29 cellular contexts compared by ENCODE assay signal in genomic region chr10:47156873-47157272, GRCh38.
"Had no signal": no experiment of that assay in that cellular context is flagged by ENCODE, and none has a peak within 500 bp of the region (broad histone marks: within the 10 kb centered on the region; RNA-seq: fewer than 3 reads in every experiment).

No MANE protein-coding gene starts in this region.

- H3K4me1 ChIP-seq: neural progenitor cell, pancreas, psoas muscle, right lobe of liver, testis, tibial artery, transverse colon, upper lobe of right lung had no signal

- H3K4me3 Mint-ChIP-seq: naive thymus-derived CD4-positive, alpha-beta T cell; natural killer cell; nephron; neural progenitor cell; stimulated activated effector memory CD8-positive, alpha-beta T cell treated with anti-CD3 and anti-CD28 coated beads, Interleukin-12 subunit alpha, Interleukin-12 subunit beta, amount 100 ng/mL, for 72 hours; stimulated activated naive B cell treated with anti-CD40 and anti-IgM and Interleukin-4, amounts not matched to agents 10 μg/mL and 1 μg/mL and 100 μg/mL, for 72 hours; stimulated activated naive CD8-positive, alpha-beta T cell treated with anti-CD3 and anti-CD28 coated beads, Interleukin-15, Interleukin-2, amounts not matched to agents 100 ng/mL and 50 ng/mL, for 24 hours; type B pancreatic cell had no signal

- H3K4me1 Mint-ChIP-seq: natural killer cell; nephron; stimulated activated effector memory CD8-positive, alpha-beta T cell treated with anti-CD3 and anti-CD28 coated beads, Interleukin-12 subunit alpha, Interleukin-12 subunit beta, amount 100 ng/mL, for 72 hours had no signal

- H3K36me3 ChIP-seq: neural progenitor cell, pancreas, right lobe of liver, sigmoid colon, stomach, suprapubic skin, tibial artery, transverse colon, upper lobe of right lung, uterus had no signal

- H3K4me3 ChIP-seq: neural progenitor cell, pancreas, psoas muscle, right lobe of liver, sigmoid colon, stomach, suprapubic skin, testis, tibial artery, transverse colon, upper lobe of right lung, uterus had no signal

- DNase-seq: naive thymus-derived CD4-positive, alpha-beta T cell; natural killer cell; occipital lobe; pancreas; posterior cingulate gyrus; psoas muscle; right cardiac atrium; right lobe of liver; sigmoid colon; small intestine; stimulated activated CD4-positive, alpha-beta T cell treated with anti-CD3 and anti-CD28 coated beads, Interleukin-15, amount 100 ng/mL, for 24 hours; stimulated activated CD4-positive, alpha-beta T cell treated with anti-CD3 and anti-CD28 coated beads, Interleukin-2, amount 100 ng/mL, for 24 hours; stimulated activated CD4-positive, alpha-beta T cell treated with anti-CD3 and anti-CD28 coated beads, Interleukin-2, amount 100 ng/mL, for 48 hours; stimulated activated CD4-positive, alpha-beta T cell treated with anti-CD3 and anti-CD28 coated beads, Interleukin-4, amount 100 ng/mL, for 24 hours; stimulated activated naive B cell treated with anti-CD40 and anti-IgM and Interleukin-4, amounts not matched to agents 10 μg/mL and 1 μg/mL and 100 μg/mL, for 72 hours; stimulated activated naive CD4-positive, alpha-beta T cell treated with Interleukin-2 at 50 U/mL for 16 hours; stomach; testis; tibial artery; transverse colon; upper lobe of right lung; uterus had no signal

- H3K9me3 ChIP-seq: pancreas, right lobe of liver, testis had no signal

- H3K27ac ChIP-seq: neural progenitor cell, pancreas, psoas muscle, right lobe of liver, sigmoid colon, stomach, suprapubic skin, testis, tibial artery, transverse colon, upper lobe of right lung, uterus had no signal

- ATAC-seq: naive thymus-derived CD4-positive, alpha-beta T cell; natural killer cell; pancreas; psoas muscle; right cardiac atrium; right lobe of liver; stimulated activated effector memory CD8-positive, alpha-beta T cell treated with anti-CD3 and anti-CD28 coated beads, Interleukin-12 subunit alpha, Interleukin-12 subunit beta, amount 100 ng/mL, for 72 hours; stimulated activated naive B cell treated with anti-CD40 and anti-IgM and Interleukin-4, amounts not matched to agents 10 μg/mL and 1 μg/mL and 100 μg/mL, for 72 hours; upper lobe of right lung had no signal

- H3K36me3 Mint-ChIP-seq: natural killer cell; neural progenitor cell; stimulated activated effector memory CD8-positive, alpha-beta T cell treated with anti-CD3 and anti-CD28 coated beads, Interleukin-12 subunit alpha, Interleukin-12 subunit beta, amount 100 ng/mL, for 72 hours; stimulated activated naive B cell treated with anti-CD40 and anti-IgM and Interleukin-4, amounts not matched to agents 10 μg/mL and 1 μg/mL and 100 μg/mL, for 72 hours; type B pancreatic cell had no signal

- H3K27me3 ChIP-seq: neural progenitor cell, pancreas, right lobe of liver, sigmoid colon, stomach, suprapubic skin, testis, tibial artery, transverse colon, upper lobe of right lung, uterus had no signal

- H3K27ac Mint-ChIP-seq: naive thymus-derived CD4-positive, alpha-beta T cell; natural killer cell; nephron; neural progenitor cell; progenitor cell of endocrine pancreas; stimulated activated effector memory CD8-positive, alpha-beta T cell treated with anti-CD3 and anti-CD28 coated beads, Interleukin-12 subunit alpha, Interleukin-12 subunit beta, amount 100 ng/mL, for 72 hours; stimulated activated naive B cell treated with anti-CD40 and anti-IgM and Interleukin-4, amounts not matched to agents 10 μg/mL and 1 μg/mL and 100 μg/mL, for 72 hours; stimulated activated naive CD8-positive, alpha-beta T cell treated with anti-CD3 and anti-CD28 coated beads, Interleukin-15, Interleukin-2, amounts not matched to agents 100 ng/mL and 50 ng/mL, for 24 hours; type B pancreatic cell had no signal

- H3K27me3 Mint-ChIP-seq: stimulated activated naive CD8-positive, alpha-beta T cell treated with anti-CD3 and anti-CD28 coated beads, Interleukin-15, Interleukin-2, amounts not matched to agents 100 ng/mL and 50 ng/mL, for 24 hours had no signal
